Comparison of ENCODE assay signal across 31 cellular contexts in genomic region chr6:30093951-30094350, GRCh38. TPM values are rescaled to one million over a fixed set of nuclear protein-coding genes. Genes with fewer than 3 reads are reported as not detected.
"Had no signal": no experiment of that assay in that cellular context is flagged by ENCODE, and none has a peak within 500 bp of the region (broad histone marks: within the 10 kb centered on the region; RNA-seq: fewer than 3 reads in every experiment).

No MANE protein-coding gene starts in this region.

- DNase-seq: stimulated activated CD4-positive, alpha-beta T cell treated with anti-CD3 and anti-CD28 coated beads, Interleukin-2, amount 100 ng/mL, for 48 hours; stimulated activated CD4-positive, alpha-beta T cell treated with anti-CD3 and anti-CD28 coated beads, Interleukin-4, amount 100 ng/mL, for 1 hour; stimulated activated CD4-positive, alpha-beta T cell treated with anti-CD3 and anti-CD28 coated beads, Interleukin-4, amount 100 ng/mL, for 24 hours; stimulated activated CD4-positive, alpha-beta T cell treated with anti-CD3 and anti-CD28 coated beads, Interleukin-4, amount 100 ng/mL, for 4 hours; stimulated activated CD8-positive, alpha-beta memory T cell treated with anti-CD3 and anti-CD28 coated beads, Interleukin-4, amount 100 ng/mL, for 48 hours; stimulated activated naive B cell treated with anti-CD40 and anti-IgM and Interleukin-4, amounts not matched to agents 10 μg/mL and 1 μg/mL and 100 μg/mL, for 72 hours; stimulated activated naive CD4-positive, alpha-beta T cell; stimulated activated naive CD4-positive, alpha-beta T cell treated with Interleukin-2 at 50 U/mL for 16 hours; stimulated activated naive CD8-positive, alpha-beta T cell treated with anti-CD3 and anti-CD28 coated beads, Interleukin-15, amount 100 ng/mL, for 72 hours; stimulated activated naive CD8-positive, alpha-beta T cell treated with anti-CD3 and anti-CD28 coated beads, Interleukin-15, Interleukin-2, amounts not matched to agents 100 U/mL and 50 U/mL, for 24 hours; stomach; substantia nigra; testis; thyroid gland; tibial artery; transverse colon; trophoblast cell; upper lobe of left lung; upper lobe of right lung; uterus had no signal

- H3K9me3 Mint-ChIP-seq: stimulated activated memory B cell treated with anti-CD40 and anti-IgM and Interleukin-4, amounts not matched to agents 10 μg/mL and 1 μg/mL and 100 μg/mL, for 72 hours; stimulated activated naive B cell treated with anti-CD40 and anti-IgM and Interleukin-4, amounts not matched to agents 10 μg/mL and 1 μg/mL and 100 μg/mL, for 72 hours; stimulated activated naive CD8-positive, alpha-beta T cell treated with anti-CD3 and anti-CD28 coated beads, Interleukin-15, amount 100 ng/mL, for 72 hours; stimulated activated naive CD8-positive, alpha-beta T cell treated with anti-CD3 and anti-CD28 coated beads, Interleukin-15, Interleukin-2, amounts not matched to agents 100 ng/mL and 50 ng/mL, for 24 hours; type B pancreatic cell had no signal

- H3K36me3 Mint-ChIP-seq: stimulated activated memory B cell treated with anti-CD40 and anti-IgM and Interleukin-4, amounts not matched to agents 10 μg/mL and 1 μg/mL and 100 μg/mL, for 72 hours; stimulated activated naive B cell treated with anti-CD40 and anti-IgM and Interleukin-4, amounts not matched to agents 10 μg/mL and 1 μg/mL and 100 μg/mL, for 72 hours; type B pancreatic cell had no signal

- H3K4me3 Mint-ChIP-seq: stimulated activated memory B cell treated with anti-CD40 and anti-IgM and Interleukin-4, amounts not matched to agents 10 μg/mL and 1 μg/mL and 100 μg/mL, for 72 hours; stimulated activated naive B cell treated with anti-CD40 and anti-IgM and Interleukin-4, amounts not matched to agents 10 μg/mL and 1 μg/mL and 100 μg/mL, for 72 hours; stimulated activated naive CD8-positive, alpha-beta T cell treated with anti-CD3 and anti-CD28 coated beads, Interleukin-15, amount 100 ng/mL, for 72 hours; stimulated activated naive CD8-positive, alpha-beta T cell treated with anti-CD3 and anti-CD28 coated beads, Interleukin-15, Interleukin-2, amounts not matched to agents 100 ng/mL and 50 ng/mL, for 24 hours; type B pancreatic cell had no signal

- H3K4me3 ChIP-seq: stomach, suprapubic skin, testis, thoracic aorta, thyroid gland, tibial artery, tibial nerve, transverse colon, upper lobe of left lung, upper lobe of right lung, uterus, vagina had no signal

- H3K9me3 ChIP-seq: stomach, suprapubic skin, testis, thoracic aorta, thyroid gland, tibial artery, tibial nerve, transverse colon, upper lobe of left lung, upper lobe of right lung, uterus, vagina had no signal

- ATAC-seq: stimulated activated memory B cell treated with anti-CD40 and anti-IgM and Interleukin-4, amounts not matched to agents 10 μg/mL and 1 μg/mL and 100 μg/mL, for 72 hours; stimulated activated naive B cell treated with anti-CD40 and anti-IgM and Interleukin-4, amounts not matched to agents 10 μg/mL and 1 μg/mL and 100 μg/mL, for 72 hours; stimulated activated naive CD8-positive, alpha-beta T cell treated with anti-CD3 and anti-CD28 coated beads, Interleukin-15, amount 100 ng/mL, for 72 hours; stimulated activated naive CD8-positive, alpha-beta T cell treated with anti-CD3 and anti-CD28 coated beads, Interleukin-15, Interleukin-2, amounts not matched to agents 100 U/mL and 50 U/mL, for 24 hours; upper lobe of right lung had no signal

- H3K27ac Mint-ChIP-seq: stimulated activated memory B cell treated with anti-CD40 and anti-IgM and Interleukin-4, amounts not matched to agents 10 μg/mL and 1 μg/mL and 100 μg/mL, for 72 hours; stimulated activated naive B cell treated with anti-CD40 and anti-IgM and Interleukin-4, amounts not matched to agents 10 μg/mL and 1 μg/mL and 100 μg/mL, for 72 hours; stimulated activated naive CD8-positive, alpha-beta T cell treated with anti-CD3 and anti-CD28 coated beads, Interleukin-15, amount 100 ng/mL, for 72 hours; stimulated activated naive CD8-positive, alpha-beta T cell treated with anti-CD3 and anti-CD28 coated beads, Interleukin-15, Interleukin-2, amounts not matched to agents 100 ng/mL and 50 ng/mL, for 24 hours; type B pancreatic cell had no signal

RNA-seq across cellular contexts. Expression of gene RNF39, which starts 18.4 kb away (rescaled TPM):
- total RNA-seq: subcutaneous adipose tissue, temporal lobe, thoracic aorta, thyroid gland had no signal

RNA-seq across cellular contexts. Expression of gene TRIM31, which starts 18.9 kb away (rescaled TPM):
- total RNA-seq: subcutaneous adipose tissue, temporal lobe, thyroid gland, tibial nerve, uterus, vagina had no signal

RNA-seq across cellular contexts. Expression of gene TRIM40, which starts 42.0 kb away (rescaled TPM):
- total RNA-seq: stomach, subcutaneous adipose tissue, suprapubic skin, temporal lobe, thoracic aorta, thyroid gland, tibial nerve, upper lobe of left lung, upper lobe of right lung, ureter, urinary bladder, uterus, vagina had no signal
